ENCODE assay signal across 9 cellular contexts in the genomic region with DNA sequence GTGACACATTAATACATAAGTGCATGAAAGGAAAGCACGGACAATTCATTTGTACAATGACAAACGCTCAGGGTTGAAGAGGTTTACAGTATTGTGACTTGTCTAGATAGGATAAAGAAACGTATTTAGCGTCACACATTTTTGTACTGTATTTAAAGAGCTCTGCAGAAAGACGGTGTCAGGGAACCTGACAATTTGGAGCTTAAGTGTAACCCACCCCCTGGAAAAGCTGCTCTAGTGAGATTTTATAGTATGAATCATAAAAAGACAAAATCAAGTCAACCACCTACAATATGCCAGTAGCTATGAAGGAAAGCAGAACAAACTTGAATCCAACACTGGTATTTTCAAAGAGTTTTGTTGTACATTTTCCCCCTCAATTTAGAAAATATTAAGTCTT. TPM values are rescaled to one million over a fixed set of nuclear protein-coding genes. Genes with fewer than 3 reads are reported as not detected.
A peak's percentile ranks its signal among the peaks of the same experiment; 100 is the strongest.
DNase-seq lines count a peak whose midpoint lies in the region; ATAC-seq and TF ChIP-seq lines count a peak whose summit lies in the region.
"Had no signal": no experiment of that assay in that cellular context is flagged by ENCODE, and none has a peak within 500 bp of the region (broad histone marks: within the 10 kb centered on the region; RNA-seq: fewer than 3 reads in every experiment).

No MANE protein-coding gene starts in this region.

- H3K4me3 ChIP-seq in GM12875 (ENCODE audit: low read depth, low read length): peak overlapping the region; percentile 17
- H3K4me3 ChIP-seq in OCI-LY3 (ENCODE audit: low read length): peak overlapping the region; percentile 97
- H3K4me3 ChIP-seq in psoas muscle: peak overlapping the region; percentile 99

- H3K4me1 ChIP-seq in OCI-LY3 (ENCODE audit: low read length): peaks cover 73% of the 10 kb centered on the region
- H3K4me1 ChIP-seq in psoas muscle: peaks cover 74% of the 10 kb centered on the region

- H3K9me3 ChIP-seq in OCI-LY3 (ENCODE audit: insufficient read depth, low read length) (no peaks in the 10 kb centered on the region), psoas muscle (no peaks in the 10 kb centered on the region)

- no peak for TF ChIP-seq CTCF in GM12875 (IDR thresholded peaks at IDR 0.05; ENCODE audit: borderline replicate concordance, insufficient read depth, low read depth, low read length)
- no peak for TF ChIP-seq CTCF in OCI-LY3 (IDR thresholded peaks at IDR 0.05; ENCODE audit: low read depth, low read length)
- TF ChIP-seq CTCF in psoas muscle (IDR thresholded peaks at IDR 0.05): no peak
- no peak for TF ChIP-seq CTCF in GM10248 (IDR thresholded peaks at IDR 0.05; ENCODE audit: control extremely low read depth, extremely low read depth, low read depth, missing control alignments)

- no peaks in the 10 kb centered on the region for H3K27me3 ChIP-seq in OCI-LY3 (ENCODE audit: low read depth, low read length)
- H3K27me3 ChIP-seq in psoas muscle (ENCODE audit: insufficient read depth in 3 of 3, low read length in 2 of 3): no peaks in the 10 kb centered on the region

- H3K36me3 ChIP-seq in OCI-LY3 (replicated peaks; ENCODE audit: low read depth, low read length) (peaks cover 66% of the 10 kb centered on the region), psoas muscle (ENCODE audit: insufficient read depth in 1 of 2, low read depth in 1 of 2) (peaks cover 0 to 13% of the 10 kb centered on the region in 2 donors)

- POLR2A ChIA-PET in GM10248 (lab: Yijun Ruan, JAX): interaction anchor here (0.6 to 2.0 kb wide), 3 partner anchors 10 to 1712 kb away, joined by 4 to 10 read pairs (median 4); no protein-coding TSS in a partner anchor

- no peak overlapping the region for H2AFZ ChIP-seq in OCI-LY3 (ENCODE audit: low read depth, low read length)

- H3K9ac ChIP-seq in OCI-LY3 (ENCODE audit: low read length): peak overlapping the region; percentile 100

- CTCF ChIA-PET in GM10248 (lab: Yijun Ruan, JAX): interaction anchor here (2.1 to 3.0 kb wide), 2 partner anchors 10 to 11 kb away, joined by 7 to 21 read pairs; no protein-coding TSS in a partner anchor

- H3K4me2 ChIP-seq in OCI-LY3 (ENCODE audit: low read length): peak overlapping the region; percentile 92

- H3K79me2 ChIP-seq in OCI-LY3 (ENCODE audit: low read length): peaks cover 100% of the 10 kb centered on the region

- no peak for DNase-seq in epithelial cell of prostate (ENCODE audit: low read depth, low spot score)
- DNase-seq in psoas muscle: no peak
- DNase-seq in GM10248 (ENCODE audit: extremely low spot score): no peak
- DNase-seq in NCI-H1105 (lab: John Stamatoyannopoulos, UW): no peak
- DNase-seq in AML-193 (lab: John Stamatoyannopoulos, UW): no peak
- no peak for DNase-seq in iPS-NIHi7 (ENCODE audit: extremely low spot score)
- DNase-seq: stimulated activated CD4-positive, alpha-beta T cell treated with anti-CD3 and anti-CD28 coated beads, Interleukin-4, amount 100 ng/mL, for 24 hours had no signal

- ATAC-seq in psoas muscle: no peak

- no peak overlapping the region for H3K27ac ChIP-seq in OCI-LY3 (ENCODE audit: low read length)
- peak overlapping the region; percentile 91 for H3K27ac ChIP-seq in epithelial cell of prostate
- H3K27ac ChIP-seq in psoas muscle: peak overlapping the region; percentile 100

- intact Hi-C loops in psoas muscle (cut with DNase I): no loop called here

- 3 to 4% (median 4%) methylated on average over 5 of the region's 5 CpGs for WGBS in psoas muscle, 3 donors

- H4K20me1 ChIP-seq in OCI-LY3 (ENCODE audit: insufficient read depth, low read length): peaks cover 99% of the 10 kb centered on the region

RNA-seq across cellular contexts. Expression of a gene that starts 5.6 kb away (rescaled TPM):
- 10 to 100 TPM; 38.7 to 99.5 (median 68.8) TPM for total RNA-seq in psoas muscle
- 10 to 100 TPM; 60.5 to 86.6 (median 86.5) TPM for polyA plus RNA-seq in psoas muscle

Comparison
In these comparisons a context has a peak if more than half of its experiments do, and no peak if none do; other contexts are left out.
1. H3K4me3 ChIP-seq: peak in every context shown above with its lines; median percentile 99 in psoas muscle; 97 in OCI-LY3; 17 in GM12875.